In the genomic region with DNA sequence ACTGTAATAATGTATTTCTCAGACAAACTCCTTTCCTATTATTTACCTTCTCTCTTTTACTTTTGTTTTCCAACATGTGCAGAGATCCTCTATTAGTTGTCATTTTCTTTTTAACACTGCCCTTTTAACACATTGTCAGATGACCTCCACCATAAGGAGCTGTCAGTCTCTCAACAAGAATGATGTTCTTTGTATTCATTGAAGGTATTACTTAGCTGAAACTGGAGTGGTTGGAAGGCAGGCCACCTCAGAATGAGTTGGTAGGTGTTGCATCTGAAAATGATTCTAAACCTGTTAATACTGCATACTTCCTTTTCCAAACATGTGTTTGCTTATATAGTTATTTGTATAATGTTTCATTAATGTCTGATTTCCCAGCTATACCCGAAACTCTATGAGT, we compare ENCODE assay signal across 19 cellular contexts.
"Had no signal": no experiment of that assay in that cellular context is flagged by ENCODE, and none has a peak within 500 bp of the region (broad histone marks: within the 10 kb centered on the region; RNA-seq: fewer than 3 reads in every experiment).

No MANE protein-coding gene starts in this region.

- H3K4me3 ChIP-seq: dorsolateral prefrontal cortex, gastroesophageal sphincter, heart right ventricle, ovary, psoas muscle, suprapubic skin, transverse colon, vagina had no signal

- H3K4me1 ChIP-seq: gastroesophageal sphincter, heart right ventricle, psoas muscle, suprapubic skin, transverse colon, vagina had no signal

- H3K27ac ChIP-seq: dorsolateral prefrontal cortex, gastroesophageal sphincter, heart right ventricle, ovary, psoas muscle, suprapubic skin, transverse colon, vagina had no signal

- DNase-seq: activated CD4-positive, alpha-beta memory T cell treated with anti-CD3 and anti-CD28 coated beads, Interleukin-2, amount 10 ng/mL, durations not matched to agents 7 days and 5 days; activated CD4-positive, alpha-beta T cell treated with anti-CD3 and anti-CD28 coated beads for 36 hours; activated CD8-positive, alpha-beta memory T cell treated with anti-CD3 and anti-CD28 coated beads, Interleukin-2, amount 10 ng/mL, durations not matched to agents 7 days and 5 days; activated naive CD8-positive, alpha-beta T cell treated with anti-CD3 and anti-CD28 coated beads for 36 hours; amniotic stem cell; caudate nucleus; dorsolateral prefrontal cortex; heart right ventricle; immature natural killer cell; mesendoderm; natural killer cell; ovary; psoas muscle; right cardiac atrium; stimulated activated CD4-positive, alpha-beta T cell treated with anti-CD3 and anti-CD28 coated beads, Interleukin-2, amount 100 ng/mL, for 24 hours; transverse colon had no signal

- H3K27me3 ChIP-seq: dorsolateral prefrontal cortex, gastroesophageal sphincter, heart right ventricle, ovary, suprapubic skin, transverse colon, vagina had no signal

- ATAC-seq: activated CD4-positive, alpha-beta T cell treated with anti-CD3 and anti-CD28 coated beads for 36 hours; activated CD8-positive, alpha-beta memory T cell treated with anti-CD3 and anti-CD28 coated beads, Interleukin-2, amount 10 ng/mL, durations not matched to agents 7 days and 5 days; gastroesophageal sphincter; heart right ventricle; natural killer cell; psoas muscle; right cardiac atrium had no signal

- H3K36me3 ChIP-seq: ovary, suprapubic skin, transverse colon, vagina had no signal

- H3K9me3 ChIP-seq: gastroesophageal sphincter, ovary, psoas muscle, suprapubic skin, transverse colon, vagina had no signal
